12 cellular contexts compared by ENCODE assay signal in genomic region chr5:128695791-128696520, GRCh38.
DNase-seq lines count a peak whose midpoint lies in the region; ATAC-seq, FAIRE-seq and TF ChIP-seq lines count a peak whose summit lies in the region.
"Had no signal": no experiment of that assay in that cellular context is flagged by ENCODE, and none has a peak within 500 bp of the region (broad histone marks: within the 10 kb centered on the region; RNA-seq: fewer than 3 reads in every experiment).

No MANE protein-coding gene starts in this region.

- no peak overlapping the region for H3K4me3 ChIP-seq in OCI-LY1 (ENCODE audit: low read depth, low read length, poor library complexity, severe bottlenecking)
- H3K4me3 ChIP-seq in endothelial cell of umbilical vein (replicated peaks in 1 of 3; ENCODE audit: insufficient read depth in 1 of 3, low read depth in 1 of 3, low read length in 3 of 3), result no peak overlapping the region
- no peak overlapping the region for H3K4me3 ChIP-seq in pancreas
- no peak overlapping the region for H3K4me3 ChIP-seq in spleen
- H3K4me3 ChIP-seq: skin epidermis had no signal

- peaks cover 3% of the 10 kb centered on the region for H3K27me3 Mint-ChIP-seq in osteocyte (ENCODE audit: unreplicated experiment)

- H3K4me2 ChIP-seq in OCI-LY1 (ENCODE audit: low read length) (no peak overlapping the region), endothelial cell of umbilical vein (ENCODE audit: insufficient read depth, low read length) (no peak overlapping the region)

- peaks cover 10% of the 10 kb centered on the region for H3K9me3 Mint-ChIP-seq in osteocyte (ENCODE audit: unreplicated experiment)
- H3K9me3 Mint-ChIP-seq: activated T-helper 17 cell treated with anti-CD3 and anti-CD28 coated beads, Interleukin-2, amount 50 U/mL, for 72 hours had no signal

- H3K4me1 Mint-ChIP-seq in osteocyte (ENCODE audit: unreplicated experiment), result no peaks in the 10 kb centered on the region
- H3K4me1 Mint-ChIP-seq: activated T-helper 17 cell treated with anti-CD3 and anti-CD28 coated beads, Interleukin-2, amount 50 U/mL, for 72 hours had no signal

- CTCF ChIA-PET in endothelial cell of umbilical vein (lab: Charles Lee), result interaction anchor here (1.6 kb wide), 1 partner anchor 13 kb away, joined by 3 read pairs; no protein-coding TSS in a partner anchor

- H3K9me3 ChIP-seq in OCI-LY1 (ENCODE audit: low read length) (no peaks in the 10 kb centered on the region), endothelial cell of umbilical vein (replicated peaks; ENCODE audit: control insufficient read depth, insufficient read depth, low read length) (no peaks in the 10 kb centered on the region), pancreas (no peaks in the 10 kb centered on the region), spleen (no peaks in the 10 kb centered on the region)

- H3K36me3 Mint-ChIP-seq in osteocyte (ENCODE audit: unreplicated experiment), result peaks cover 4% of the 10 kb centered on the region

- H3K9me1 ChIP-seq in endothelial cell of umbilical vein (replicated peaks; ENCODE audit: control insufficient read depth, extremely low read depth, insufficient read depth, low read length), result no peaks in the 10 kb centered on the region

- H3K4me3 Mint-ChIP-seq in osteocyte (ENCODE audit: unreplicated experiment), result no peak overlapping the region
- H3K4me3 Mint-ChIP-seq: activated T-helper 17 cell treated with anti-CD3 and anti-CD28 coated beads, Interleukin-2, amount 50 U/mL, for 72 hours had no signal

- H3K27me3 ChIP-seq in OCI-LY1 (ENCODE audit: insufficient read depth, low read length), result no peaks in the 10 kb centered on the region
- H3K27me3 ChIP-seq in endothelial cell of umbilical vein (ENCODE audit: control insufficient read depth in 2 of 2, insufficient read depth in 2 of 2, low read length in 2 of 2), result no peaks in the 10 kb centered on the region
- no peaks in the 10 kb centered on the region for H3K27me3 ChIP-seq in pancreas
- H3K27me3 ChIP-seq in spleen (replicated peaks in 1 of 7), result no peaks in the 10 kb centered on the region

- BruUV-seq in endothelial cell of umbilical vein (replicated peaks; lab: Mats Ljungman, UMichigan), result no TSS peak

- TF ChIP-seq CTCF in GM12874 (IDR thresholded peaks at IDR 0.05; ENCODE audit: insufficient read depth, low read depth, low read length), result peak; percentile 35; the same call in 1 of the 2 replicates
- TF ChIP-seq CTCF in OCI-LY1 (IDR thresholded peaks at IDR 0.05; ENCODE audit: low read length), result peak; percentile 29; the same call in 1 of the 2 replicates
- TF ChIP-seq CTCF in endothelial cell of umbilical vein (IDR thresholded peaks at IDR 0.05; ENCODE audit: extremely low read depth in 1 of 2, insufficient read depth in 1 of 2, low read depth in 1 of 2, low read length in 2 of 2), result peak; percentile 17 to 28
- TF ChIP-seq CTCF in osteocyte (IDR thresholded peaks at IDR 0.05), result peak; percentile 49
- no peak for TF ChIP-seq CTCF in pancreas (IDR thresholded peaks at IDR 0.05)
- no peak for TF ChIP-seq CTCF in spleen (IDR thresholded peaks at IDR 0.05 in 8 of 11, conservative IDR thresholded peaks at IDR 0.05 in 3 of 11)

- H3K4me1 ChIP-seq in OCI-LY1 (ENCODE audit: insufficient read depth, low read length, severe bottlenecking) (no peaks in the 10 kb centered on the region), endothelial cell of umbilical vein (ENCODE audit: control insufficient read depth, extremely low read depth, insufficient read depth, low read length) (no peaks in the 10 kb centered on the region), pancreas (no peaks in the 10 kb centered on the region), spleen (no peaks in the 10 kb centered on the region)

- H3K79me2 ChIP-seq in OCI-LY1 (ENCODE audit: insufficient read depth, low read length), result no peaks in the 10 kb centered on the region
- no peaks in the 10 kb centered on the region for H3K79me2 ChIP-seq in endothelial cell of umbilical vein (ENCODE audit: control insufficient read depth, insufficient read depth, low read length)

- intact Hi-C loops in endothelial cell of umbilical vein (cut with micrococcal nuclease) (loop anchor here (5.0 kb wide), 1 partner anchor 146 kb away; no protein-coding TSS in a partner anchor), pancreas (cut with DNase I) (no loop called here), spleen (cut with DNase I; ENCODE audit: low total_unique reads) (no loop called here)

- no peak for DNase-seq in endothelial cell of umbilical vein (ENCODE audit: low read depth, low spot score)
- DNase-seq in osteocyte (ENCODE audit: extremely low spot score, unreplicated experiment), result no peak
- no peak for DNase-seq in pancreas
- no peak for DNase-seq in activated gamma-delta T cell (lab: John Stamatoyannopoulos, UW)
- DNase-seq in spleen, result no peak
- DNase-seq: activated CD4-positive, alpha-beta T cell treated with anti-CD3 and anti-CD28 coated beads for 4 hours had no signal

- 47 to 69% methylated on average over 1 of the region's 1 CpG for WGBS in pancreas, 2 donors
- 48 to 100% (median 89%) methylated on average over 1 of the region's 1 CpG for WGBS in spleen, 5 donors

- POLR2A ChIA-PET in endothelial cell of umbilical vein (lab: Charles Lee), result no interaction called here

- H3K9ac ChIP-seq in OCI-LY1 (ENCODE audit: low read length), result no peak overlapping the region
- no peak overlapping the region for H3K9ac ChIP-seq in endothelial cell of umbilical vein (replicated peaks; ENCODE audit: extremely low read depth, insufficient read depth, low read length)

- TF ChIP-seq POLR2A in endothelial cell of umbilical vein (IDR thresholded peaks at IDR 0.05; ENCODE audit: low read depth, low read length) (no peak), spleen (IDR thresholded peaks at IDR 0.05) (no peak)

- ATAC-seq in pancreas (no peak), HG03521 (IDR thresholded peaks at IDR 0.05; ENCODE audit: unreplicated experiment) (no peak)
- ATAC-seq: activated T-helper 17 cell treated with anti-CD3 and anti-CD28 coated beads, Interleukin-2, amount 50 U/mL, for 72 hours had no signal

- H4K20me1 ChIP-seq in OCI-LY1 (ENCODE audit: insufficient read depth, low read length) (no peaks in the 10 kb centered on the region), endothelial cell of umbilical vein (replicated peaks; ENCODE audit: control insufficient read depth, extremely low read depth, insufficient read depth, low read length) (no peaks in the 10 kb centered on the region)

- H2AFZ ChIP-seq in OCI-LY1 (ENCODE audit: low read length) (no peak overlapping the region), endothelial cell of umbilical vein (ENCODE audit: low read depth, low read length) (no peak overlapping the region)

- H3F3A ChIP-seq in OCI-LY1 (ENCODE audit: insufficient read depth, low read length), result no peaks in the 10 kb centered on the region

- H3K9me2 ChIP-seq in OCI-LY1 (ENCODE audit: low read depth, low read length), result no peaks in the 10 kb centered on the region

- H3K27ac ChIP-seq in OCI-LY1 (ENCODE audit: low read depth, low read length, poor library complexity, severe bottlenecking) (no peak overlapping the region), endothelial cell of umbilical vein (ENCODE audit: insufficient read depth, low read depth, low read length) (no peak overlapping the region), pancreas (no peak overlapping the region), spleen (no peak overlapping the region)
- H3K27ac ChIP-seq: skin epidermis had no signal

- no peak for FAIRE-seq in endothelial cell of umbilical vein (lab: Jason Lieb, UNC)
- no peak for FAIRE-seq in pancreas (lab: Jason Lieb, UNC)
- FAIRE-seq: colon had no signal

- H3K27ac Mint-ChIP-seq in osteocyte (ENCODE audit: unreplicated experiment), result no peak overlapping the region
- H3K27ac Mint-ChIP-seq: activated T-helper 17 cell treated with anti-CD3 and anti-CD28 coated beads, Interleukin-2, amount 50 U/mL, for 72 hours had no signal

- H3K36me3 ChIP-seq in OCI-LY1 (ENCODE audit: insufficient read depth, low read length), result no peaks in the 10 kb centered on the region
- no peaks in the 10 kb centered on the region for H3K36me3 ChIP-seq in endothelial cell of umbilical vein (ENCODE audit: control insufficient read depth in 2 of 2, extremely low read depth in 1 of 2, insufficient read depth in 2 of 2, low read length in 2 of 2)
- no peaks in the 10 kb centered on the region for H3K36me3 ChIP-seq in pancreas
- H3K36me3 ChIP-seq in spleen, result no peaks in the 10 kb centered on the region

- dilution Hi-C loops in endothelial cell of umbilical vein (cut with MboI; ENCODE audit: extremely low pct_ligation_motif_present, low sequenced_read_pairs), result no loop called here

TF ChIP-seq in endothelial cell of umbilical vein, 7 proteins besides CTCF, POLR2A, EP300 and RAD21:
- TF ChIP-seq POLR2AphosphoS5 (IDR thresholded peaks at IDR 0.05; ENCODE audit: insufficient read depth, low read depth, low read length), result no peak
TF ChIP-seq in endothelial cell of umbilical vein: peak in this region for 0.

Comparison
In these comparisons a context has a peak if more than half of its experiments do, and no peak if none do; other contexts are left out.
1. CTCF ChIP-seq: peak in GM12874 (single experiment), OCI-LY1 (single experiment), endothelial cell of umbilical vein (2 of 2) and osteocyte (single experiment); none in pancreas (0 of 4) and spleen (0 of 11).